In the genomic region with DNA sequence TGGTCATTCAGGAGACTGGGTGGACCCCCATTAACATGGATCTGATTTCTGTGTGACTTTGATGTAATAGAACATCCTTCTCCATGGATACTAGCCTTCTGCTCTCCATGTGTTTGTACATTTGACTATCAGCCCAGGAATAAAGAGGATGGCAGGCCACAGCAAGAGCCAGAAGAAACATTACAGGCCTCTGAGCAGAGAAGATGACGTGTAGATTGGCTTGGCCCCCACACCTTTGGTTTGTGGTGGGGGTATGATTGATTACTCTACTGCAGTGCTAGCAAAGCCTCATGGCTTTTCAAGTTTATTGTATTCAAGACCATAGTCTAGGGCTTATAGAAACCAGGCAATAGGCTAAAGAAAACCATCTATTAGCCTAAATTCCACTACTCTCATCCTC, we compare ENCODE assay signal across 13 cellular contexts.
"Had no signal": no experiment of that assay in that cellular context is flagged by ENCODE, and none has a peak within 500 bp of the region (broad histone marks: within the 10 kb centered on the region; RNA-seq: fewer than 3 reads in every experiment).

No MANE protein-coding gene starts in this region.

- H3K9me3 ChIP-seq: gastrocnemius medialis, lower lobe of right lung, ovary, thyroid gland had no signal

- DNase-seq: activated CD4-positive, alpha-beta T cell treated with anti-CD3 and anti-CD28 coated beads for 4 hours; activated gamma-delta T cell treated with Interleukin-2 at 50 U/mL for 16 hours; activated T-cell treated with anti-CD3 and anti-CD28 coated beads, Interleukin-2, amount 50 U/mL, for 4 hours; anterior cingulate cortex; gastrocnemius medialis; left colon; lower lobe of right lung; ovary; thyroid gland had no signal

- H3K27ac ChIP-seq: cardiac muscle cell, epithelial cell of prostate, gastrocnemius medialis, lower lobe of right lung, ovary had no signal

- ATAC-seq: activated T-cell treated with anti-CD3 and anti-CD28 coated beads, Interleukin-2, amount 50 U/mL, for 4 hours; gastrocnemius medialis; left colon; lower lobe of right lung; sciatic nerve had no signal

- H3K27ac Mint-ChIP-seq: activated naive CD8-positive, alpha-beta T cell had no signal

- H3K27me3 Mint-ChIP-seq: activated naive CD8-positive, alpha-beta T cell had no signal

- H3K36me3 Mint-ChIP-seq: activated naive CD8-positive, alpha-beta T cell had no signal

- H3K4me3 ChIP-seq: cardiac muscle cell, gastrocnemius medialis, lower lobe of right lung, ovary, thyroid gland had no signal

- H3K4me3 Mint-ChIP-seq: activated naive CD8-positive, alpha-beta T cell; activated T-cell treated with anti-CD3 and anti-CD28 coated beads, Interleukin-2, amount 50 U/mL, for 4 hours had no signal

- H3K9me3 Mint-ChIP-seq: activated T-cell treated with anti-CD3 and anti-CD28 coated beads, Interleukin-2, amount 50 U/mL, for 4 hours had no signal
